ENCODE assay signal across 8 cellular contexts in genomic region chr22:32204856-32205722, GRCh38. TPM values are rescaled to one million over a fixed set of nuclear protein-coding genes. Genes with fewer than 3 reads are reported as not detected.
DNase-seq lines count a peak whose midpoint lies in the region; ATAC-seq and TF ChIP-seq lines count a peak whose summit lies in the region.

Gene RFPL2, minus strand, starts transcription at chr22:32205073. Its CDS starts 2,622 bp downstream, at chr22:32202451.

- H3K27me3 Mint-ChIP-seq in activated T-cell treated with anti-CD3 and anti-CD28 coated beads, Interleukin-2, amount 50 U/mL, for 24 hours, result peaks cover 29% of the 10 kb centered on the region
- H3K27me3 Mint-ChIP-seq in osteocyte (ENCODE audit: unreplicated experiment), result no peaks in the 10 kb centered on the region

- no peaks in the 10 kb centered on the region for H3K36me3 Mint-ChIP-seq in activated T-cell treated with anti-CD3 and anti-CD28 coated beads, Interleukin-2, amount 50 U/mL, for 24 hours (ENCODE audit: low read depth)
- no peaks in the 10 kb centered on the region for H3K36me3 Mint-ChIP-seq in osteocyte (ENCODE audit: unreplicated experiment)

- peaks cover 46% of the 10 kb centered on the region for H3K4me1 Mint-ChIP-seq in activated T-cell treated with anti-CD3 and anti-CD28 coated beads, Interleukin-2, amount 50 U/mL, for 24 hours (ENCODE audit: low read depth)
- peaks cover 13% of the 10 kb centered on the region for H3K4me1 Mint-ChIP-seq in osteocyte (ENCODE audit: unreplicated experiment)

- H3K27ac Mint-ChIP-seq in activated T-cell treated with anti-CD3 and anti-CD28 coated beads, Interleukin-2, amount 50 U/mL, for 24 hours, result peak within 1 kb of the TSS; percentile 41
- peak within 1 kb of the TSS; percentile 52 for H3K27ac Mint-ChIP-seq in osteocyte (ENCODE audit: unreplicated experiment)

- ATAC-seq in foreskin keratinocyte (peak; percentile 63), GM18861 (IDR thresholded peaks at IDR 0.05; ENCODE audit: unreplicated experiment) (no peak), GM19467 (IDR thresholded peaks at IDR 0.05; ENCODE audit: unreplicated experiment) (no peak), GM19324 (IDR thresholded peaks at IDR 0.05; ENCODE audit: low FRiP score, unreplicated experiment) (no peak)

- H3K27ac ChIP-seq in foreskin keratinocyte, result no peak within 1 kb of the TSS

- no peaks in the 10 kb centered on the region for H3K4me1 ChIP-seq in foreskin keratinocyte

- peak within 1 kb of the TSS; percentile 72 for H3K4me3 Mint-ChIP-seq in activated T-cell treated with anti-CD3 and anti-CD28 coated beads, Interleukin-2, amount 50 U/mL, for 24 hours
- peak within 1 kb of the TSS; percentile 81 for H3K4me3 Mint-ChIP-seq in osteocyte (ENCODE audit: unreplicated experiment)

- peaks cover 32% of the 10 kb centered on the region for H3K27me3 ChIP-seq in foreskin keratinocyte

- no peak for TF ChIP-seq CTCF in foreskin keratinocyte (conservative IDR thresholded peaks at IDR 0.05)
- TF ChIP-seq CTCF in osteocyte (IDR thresholded peaks at IDR 0.05), result no peak

- no peaks in the 10 kb centered on the region for H3K9me3 Mint-ChIP-seq in activated T-cell treated with anti-CD3 and anti-CD28 coated beads, Interleukin-2, amount 50 U/mL, for 24 hours
- no peaks in the 10 kb centered on the region for H3K9me3 Mint-ChIP-seq in osteocyte (ENCODE audit: unreplicated experiment)

- DNase-seq in DMS153 treated with DMSO at 0.1 percent for 48 hours (lab: John Stamatoyannopoulos, UW; ENCODE audit: unreplicated experiment) (peak; percentile 78), NCI-H146 (lab: John Stamatoyannopoulos, UW) (peak; percentile 86), foreskin keratinocyte (peak; percentile 51 to 53), osteocyte (ENCODE audit: extremely low spot score, unreplicated experiment) (no peak)
- peak; percentile 60 for DNase-seq in activated T-cell treated with anti-CD3 and anti-CD28 coated beads, Interleukin-2, amount 50 U/mL, for 24 hours

RNA-seq across cellular contexts. Expression of gene RFPL2, which starts in this region (rescaled TPM):
- total RNA-seq in foreskin keratinocyte (not detected in 2 replicates), osteocyte (not detected in 2 replicates)
- not detected in 2 replicates for polyA plus RNA-seq in foreskin keratinocyte

Comparison
In these comparisons a context has a peak if more than half of its experiments do, and no peak if none do; other contexts are left out.
1. Peak in DNase-seq and ATAC-seq in foreskin keratinocyte; RNA of the gene not detected or under 1 TPM.